In genomic region chr4:173182403-173182802, GRCh38 we compare ENCODE assay signal across 10 cellular contexts. TPM values are rescaled to one million over a fixed set of nuclear protein-coding genes. Genes with fewer than 3 reads are reported as not detected.
A peak's percentile ranks its signal among the peaks of the same experiment; 100 is the strongest.
DNase-seq lines count a peak whose midpoint lies in the region; ATAC-seq, FAIRE-seq and TF ChIP-seq lines count a peak whose summit lies in the region.
"Had no signal": no experiment of that assay in that cellular context is flagged by ENCODE, and none has a peak within 500 bp of the region (broad histone marks: within the 10 kb centered on the region; RNA-seq: fewer than 3 reads in every experiment).

No MANE protein-coding gene starts in this region.

- intact Hi-C loops in Right ventricle myocardium inferior (cut with DNase I), result no loop called here

- no peaks in the 10 kb centered on the region for H3K27me3 ChIP-seq in skeletal muscle satellite cell (ENCODE audit: control insufficient read depth, insufficient read depth, low read length)
- H3K27me3 ChIP-seq: ascending aorta had no signal

- no peaks in the 10 kb centered on the region for H3K36me3 ChIP-seq in skeletal muscle satellite cell (ENCODE audit: insufficient read depth, low read length)
- H3K36me3 ChIP-seq: ascending aorta had no signal

- H3K4me3 ChIP-seq in epithelial cell of esophagus (ENCODE audit: low read length) (no peak overlapping the region), skeletal muscle satellite cell (ENCODE audit: low read length) (peak overlapping the region; percentile 46)
- H3K4me3 ChIP-seq: ascending aorta, GM12878 had no signal

- DNase-seq in NCI-H748 (lab: John Stamatoyannopoulos, UW; ENCODE audit: unreplicated experiment), result peak; percentile 26
- DNase-seq in NCI-H748 treated with DMSO at 0.1 percent for 48 hours (lab: John Stamatoyannopoulos, UW), result no peak
- peak; percentile 80 for DNase-seq in RCC 7860 (ENCODE audit: low spot score)
- peak; percentile 85 for DNase-seq in epithelial cell of esophagus (ENCODE audit: low read depth)
- no peak for DNase-seq in globus pallidus (ENCODE audit: low spot score)
- no peak for DNase-seq in Right ventricle myocardium inferior (ENCODE audit: missing footprints)

- FAIRE-seq in RCC 7860 (lab: Jason Lieb, UNC), result no peak
- FAIRE-seq: GM12878 had no signal

- ATAC-seq in Right ventricle myocardium inferior, result no peak
- ATAC-seq in HG03175 (IDR thresholded peaks at IDR 0.05; ENCODE audit: unreplicated experiment), result no peak

- peaks cover 40% of the 10 kb centered on the region for H3K4me1 ChIP-seq in skeletal muscle satellite cell (ENCODE audit: control insufficient read depth, insufficient read depth, low read length)

- peak overlapping the region; percentile 37 for H3K9ac ChIP-seq in skeletal muscle satellite cell (ENCODE audit: low read depth, low read length)

- peak overlapping the region; percentile 73 for H3K4me2 ChIP-seq in skeletal muscle satellite cell (ENCODE audit: low read length)

- no peak for TF ChIP-seq CTCF in epithelial cell of esophagus (IDR thresholded peaks at IDR 0.05; ENCODE audit: insufficient read depth, low read depth, low read length, missing control alignments)

- H3K9me3 ChIP-seq in skeletal muscle satellite cell (replicated peaks; ENCODE audit: low read length), result no peaks in the 10 kb centered on the region
- H3K9me3 ChIP-seq: ascending aorta had no signal

RNA-seq across cellular contexts. Expression of gene GALNT7, which starts 13.8 kb away (rescaled TPM):
- total RNA-seq in skeletal muscle satellite cell (2012; rRNA removed), result 23.2 and 27.4 TPM in 2 replicates
- total RNA-seq in Right ventricle myocardium inferior, result 5.1 TPM

Comparison
In these comparisons a context has a peak if more than half of its experiments do, and no peak if none do; other contexts are left out.
1. DNase-seq: peak in NCI-H748 (single experiment), RCC 7860 (single experiment) and epithelial cell of esophagus (single experiment); none in NCI-H748 treated with DMSO at 0.1 percent for 48 hours (single experiment), globus pallidus (single experiment) and Right ventricle myocardium inferior (single experiment).